ENCODE assay signal across 8 cellular contexts in the genomic region with DNA sequence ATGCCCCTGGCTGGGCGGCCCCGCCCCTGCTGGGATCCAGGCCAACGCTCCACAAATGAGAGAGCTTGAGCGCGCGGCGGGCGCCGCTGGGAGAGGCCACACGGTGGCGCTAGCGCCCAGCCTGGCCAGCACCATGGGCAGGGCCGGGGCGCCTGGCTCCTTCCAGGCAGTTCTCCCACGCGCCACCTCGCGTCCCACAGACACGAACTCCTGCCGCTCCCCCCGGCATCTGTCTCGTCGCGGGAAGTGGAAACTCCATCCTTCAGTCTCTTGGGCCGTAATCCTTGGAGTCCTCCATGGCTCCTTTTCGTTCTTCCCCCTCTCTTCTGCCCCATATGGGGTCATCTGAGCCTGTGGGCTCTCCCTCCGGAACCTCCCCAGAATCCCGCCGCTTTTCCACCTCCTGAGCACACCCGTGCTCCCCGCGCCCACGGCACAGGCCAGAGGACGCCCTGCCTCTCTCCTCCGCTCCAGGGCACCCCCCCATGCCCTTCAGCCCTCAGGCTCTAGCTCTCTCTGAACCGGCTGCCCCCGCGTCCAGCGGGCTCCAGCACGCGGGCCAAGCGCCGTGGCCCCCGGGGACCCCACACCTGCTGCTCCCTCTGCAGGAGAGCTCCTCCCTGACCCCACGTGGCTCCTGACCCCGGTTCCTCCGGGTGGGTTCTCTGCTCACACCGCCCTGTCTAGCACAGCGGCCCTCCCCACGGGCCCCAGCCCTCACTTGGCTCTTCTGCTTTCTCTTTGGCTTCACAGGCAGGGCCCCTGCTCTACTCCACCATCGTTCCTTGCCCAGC. TPM values are rescaled to one million over a fixed set of nuclear protein-coding genes. Genes with fewer than 3 reads are reported as not detected.
DNase-seq lines count a peak whose midpoint lies in the region; ATAC-seq and TF ChIP-seq lines count a peak whose summit lies in the region.

No MANE protein-coding gene starts in this region.

- no TSS peak for BruUV-seq in OCI-LY7 (replicated peaks; lab: Mats Ljungman, UMichigan)

- H3K27ac Mint-ChIP-seq in naive B cell, result peak overlapping the region in 2 of 6 donors; percentile 63 to 86

- H3K9me3 ChIP-seq in HUES6 (ENCODE audit: control insufficient read depth, insufficient read depth, low read depth, low read length) (no peaks in the 10 kb centered on the region), OCI-LY7 (ENCODE audit: low read length) (no peaks in the 10 kb centered on the region)

- no peaks in the 10 kb centered on the region for H3K36me3 ChIP-seq in HUES6 (ENCODE audit: control insufficient read depth, insufficient read depth, low read length)
- H3K36me3 ChIP-seq in OCI-LY7 (ENCODE audit: insufficient read depth, low read length), result no peaks in the 10 kb centered on the region

- DNase-seq in AG09319 (ENCODE audit: extremely low read depth, low read depth) (peak; percentile 77), OCI-LY7 (ENCODE audit: low spot score) (peak; percentile 54), fibroblast of gingiva (ENCODE audit: low read depth) (peak; percentile 80), naive B cell (peak; percentile 61)
- peak; percentile 87 to 88 for DNase-seq in activated T-cell treated with anti-CD3 and anti-CD28 coated beads, Interleukin-2, amount 50 U/mL, for 48 hours
- DNase-seq in stimulated activated CD8-positive, alpha-beta memory T cell treated with anti-CD3 and anti-CD28 coated beads, Interleukin-7, amount 100 ng/mL, for 4 hours (ENCODE audit: low read depth in 2 of 2), result peak; percentile 9 to 41

- POLR2A ChIA-PET in OCI-LY7 (lab: Charles Lee), result no interaction called here

- H3K9ac ChIP-seq in HUES6 (ENCODE audit: low read length), result no peak overlapping the region

- peaks cover 11% of the 10 kb centered on the region; the same call in 1 of the 2 replicates for H3K27me3 ChIP-seq in HUES6 (ENCODE audit: control insufficient read depth, insufficient read depth, low read length)

- no peaks in the 10 kb centered on the region for H3K27me3 Mint-ChIP-seq in naive B cell

- H2AFZ ChIP-seq in OCI-LY7 (ENCODE audit: low read length), result no peak overlapping the region

- H3K9me3 Mint-ChIP-seq in naive B cell, result no peaks in the 10 kb centered on the region

- ATAC-seq in GM19043 (IDR thresholded peaks at IDR 0.05; ENCODE audit: low read depth, unreplicated experiment) (peak; percentile 67), naive B cell (ENCODE audit: low read depth in 2 of 2) (peak; percentile 82 to 84)

- peaks cover 15% of the 10 kb centered on the region for H3K4me1 ChIP-seq in HUES6 (ENCODE audit: control insufficient read depth, insufficient read depth, low read length)
- H3K4me1 ChIP-seq in OCI-LY7 (ENCODE audit: insufficient read depth, low read length, poor library complexity, severe bottlenecking), result no peaks in the 10 kb centered on the region

- H3K36me3 Mint-ChIP-seq in naive B cell, result peaks cover 0 to 16% of the 10 kb centered on the region in 2 donors

- peak overlapping the region; percentile 59 for H3K4me3 ChIP-seq in HUES6 (ENCODE audit: low read depth, low read length)
- H3K4me3 ChIP-seq in OCI-LY7 (ENCODE audit: low read depth, low read length, poor library complexity, severe bottlenecking), result no peak overlapping the region

- no peaks in the 10 kb centered on the region for H3K9me2 ChIP-seq in OCI-LY7 (ENCODE audit: insufficient read depth, low read length)

- CTCF ChIA-PET in OCI-LY7 (lab: Charles Lee; ENCODE audit: unreplicated experiment), result no interaction called here

- H3K4me3 Mint-ChIP-seq in naive B cell, result peak overlapping the region; percentile 82 to 92 (median 89)

- H3K79me2 ChIP-seq in OCI-LY7 (ENCODE audit: insufficient read depth, low read depth, low read length), result no peaks in the 10 kb centered on the region

- TF ChIP-seq CTCF in AG09319 (IDR thresholded peaks at IDR 0.05; ENCODE audit: low read depth, low read length) (peak; percentile 80), OCI-LY7 (conservative IDR thresholded peaks at IDR 0.05; ENCODE audit: low read length) (peak; percentile 86)

- H4K20me1 ChIP-seq in OCI-LY7 (ENCODE audit: insufficient read depth, low read length), result no peaks in the 10 kb centered on the region

- peak overlapping the region; percentile 24; the same call in 1 of the 2 replicates for H3K4me2 ChIP-seq in OCI-LY7 (ENCODE audit: low read length)

- peaks cover 35 to 38% (median 37%) of the 10 kb centered on the region in 3 donors for H3K4me1 Mint-ChIP-seq in naive B cell

- intact Hi-C loops in OCI-LY7 (cut with micrococcal nuclease; ENCODE audit: unreplicated experiment), result loop anchor here (1.0 to 10.0 kb wide), 2 partner anchors 58 to 348 kb away; no protein-coding TSS in a partner anchor

- H3K27ac ChIP-seq in HUES6 (ENCODE audit: low read depth, low read length), result no peak overlapping the region
- H3K27ac ChIP-seq in OCI-LY7 (ENCODE audit: low read depth, low read length, poor library complexity, severe bottlenecking), result no peak overlapping the region

RNA-seq across cellular contexts. Expression of a gene that starts 31.9 kb away (rescaled TPM):
- not detected in 2 replicates for total RNA-seq in OCI-LY7 (2014; rRNA removed; shearing (Covaris generic))
- total RNA-seq in OCI-LY7 (2022), result not detected in 2 replicates
- polyA plus RNA-seq in naive B cell (ENCODE audit: low read depth in 6 of 6), result not detected

Comparison
In these comparisons a context has a peak if more than half of its experiments do, and no peak if none do; other contexts are left out.
1. DNase-seq: peak in every context shown above with its lines; median percentile 88 in activated T-cell treated with anti-CD3 and anti-CD28 coated beads, Interleukin-2, amount 50 U/mL, for 48 hours; 80 in fibroblast of gingiva; 77 in AG09319; 61 in naive B cell; 54 in OCI-LY7; 25 in stimulated activated CD8-positive, alpha-beta memory T cell treated with anti-CD3 and anti-CD28 coated beads, Interleukin-7, amount 100 ng/mL, for 4 hours.